1 cellular context compared by ENCODE assay signal in genomic region chr3:100682854-100683760, GRCh38.
TF ChIP-seq lines count a peak whose summit lies in the region.

No MANE protein-coding gene starts in this region.

TF ChIP-seq in A549, 52 proteins besides CTCF, POLR2A, EP300 and RAD21 (continued from another document):
- TF ChIP-seq ATOH8 (CRISPR knock-in tag; IDR thresholded peaks at IDR 0.05; ENCODE audit: low read depth), result no peak
- no peak for TF ChIP-seq USF2 (IDR thresholded peaks at IDR 0.05)
- no peak for TF ChIP-seq BHLHE40 (IDR thresholded peaks at IDR 0.05; ENCODE audit: low read depth, low read length)
- no peak for TF ChIP-seq MAFK (IDR thresholded peaks at IDR 0.05; ENCODE audit: partially characterized antibody)
- TF ChIP-seq RCOR1 (IDR thresholded peaks at IDR 0.05; ENCODE audit: low read depth, low read length), result no peak
- TF ChIP-seq JUNB (IDR thresholded peaks at IDR 0.05), result no peak
- TF ChIP-seq PHF8 (IDR thresholded peaks at IDR 0.05; ENCODE audit: borderline replicate concordance, low read depth), result no peak
- TF ChIP-seq JUN (IDR thresholded peaks at IDR 0.05), result no peak
- no peak for TF ChIP-seq ZFP36 (IDR thresholded peaks at IDR 0.05; ENCODE audit: borderline replicate concordance, partially characterized antibody)
- TF ChIP-seq HMGXB4 (CRISPR knock-in tag; IDR thresholded peaks at IDR 0.05; ENCODE audit: borderline replicate concordance), result no peak
- TF ChIP-seq ELK1 (IDR thresholded peaks at IDR 0.05; ENCODE audit: low read depth, low read length), result no peak
- no peak for TF ChIP-seq ESRRA (IDR thresholded peaks at IDR 0.05; ENCODE audit: borderline replicate concordance, low read length)
